In the genomic region with DNA sequence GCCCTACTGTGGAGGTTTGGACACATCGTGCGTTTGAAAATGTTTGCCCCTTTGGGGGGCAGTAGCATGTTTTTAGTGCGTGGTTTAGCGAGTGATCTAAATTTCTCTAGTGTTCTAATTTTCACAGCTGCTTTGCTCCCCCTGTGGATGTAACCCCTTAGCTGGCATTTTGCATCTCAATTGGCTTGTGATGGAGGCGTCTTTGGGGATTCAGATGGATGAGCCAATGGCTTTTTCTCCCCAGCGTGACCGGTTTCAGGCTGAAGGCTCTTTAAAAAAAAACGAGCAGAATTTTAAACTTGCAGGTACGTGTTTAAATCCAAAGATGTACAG, we compare ENCODE assay signal across 8 cellular contexts. TPM values are rescaled to one million over a fixed set of nuclear protein-coding genes. Genes with fewer than 3 reads are reported as not detected.
A peak's percentile ranks its signal among the peaks of the same experiment; 100 is the strongest.
DNase-seq lines count a peak whose midpoint lies in the region; ATAC-seq and TF ChIP-seq lines count a peak whose summit lies in the region.

No MANE protein-coding gene starts in this region.

- ATAC-seq in GM19328 (IDR thresholded peaks at IDR 0.05; ENCODE audit: unreplicated experiment) (peak; percentile 14), HG03354 (IDR thresholded peaks at IDR 0.05; ENCODE audit: poor library complexity, severe bottlenecking, unreplicated experiment) (peak; percentile 23)

- no peak for DNase-seq in CD8-positive, alpha-beta memory T cell
- DNase-seq in NCI-H774 (lab: John Stamatoyannopoulos, UW) (peak; percentile 56), KG1 (lab: John Stamatoyannopoulos, UW) (no peak)
- DNase-seq in activated CD4-positive, CD25-positive, alpha-beta regulatory T cell (lab: John Stamatoyannopoulos, UW), result no peak

- H3K27me3 ChIP-seq in CD8-positive, alpha-beta memory T cell (ENCODE audit: insufficient read depth, low read length, poor library complexity, severe bottlenecking), result no peaks in the 10 kb centered on the region
- H3K27me3 ChIP-seq in duodenal mucosa (ENCODE audit: control insufficient read depth in 1 of 2, insufficient read depth in 2 of 2, low read length in 2 of 2), result no peaks in the 10 kb centered on the region

- CTCF ChIA-PET in CD8-positive, alpha-beta memory T cell (lab: Charles Lee), result interaction anchor here (1.0 to 1.5 kb wide), 3 partner anchors 11 to 426 kb away, joined by 3 to 7 read pairs (median 3); no protein-coding TSS in a partner anchor

- H3K9me3 Mint-ChIP-seq in CD8-positive, alpha-beta memory T cell, result no peaks in the 10 kb centered on the region
- H3K9me3 Mint-ChIP-seq in nephron, result no peaks in the 10 kb centered on the region

- peak overlapping the region; percentile 91 for H3K4me3 ChIP-seq in CD8-positive, alpha-beta memory T cell (ENCODE audit: low read length)
- H3K4me3 ChIP-seq in duodenal mucosa (ENCODE audit: low read depth in 1 of 2, low read length in 2 of 2), result peak overlapping the region; percentile 90 to 97

- POLR2A ChIA-PET in CD8-positive, alpha-beta memory T cell (lab: Charles Lee), result no interaction called here

- H3K4me1 ChIP-seq in CD8-positive, alpha-beta memory T cell (ENCODE audit: insufficient read depth, low read length), result peaks cover 10% of the 10 kb centered on the region
- H3K4me1 ChIP-seq in duodenal mucosa (ENCODE audit: control insufficient read depth in 1 of 2, insufficient read depth in 2 of 2, low read length in 2 of 2), result peaks cover 10% of the 10 kb centered on the region in 2 donors

- H3K36me3 Mint-ChIP-seq in CD8-positive, alpha-beta memory T cell, result peaks cover 0 to 5% (median 0%) of the 10 kb centered on the region in 3 donors
- H3K36me3 Mint-ChIP-seq in nephron (ENCODE audit: low read depth), result no peaks in the 10 kb centered on the region

- no peak overlapping the region for H3K4me3 Mint-ChIP-seq in CD8-positive, alpha-beta memory T cell
- H3K4me3 Mint-ChIP-seq in nephron, result no peak overlapping the region

- no peaks in the 10 kb centered on the region for H3K36me3 ChIP-seq in CD8-positive, alpha-beta memory T cell (ENCODE audit: insufficient read depth, low read length)
- no peaks in the 10 kb centered on the region for H3K36me3 ChIP-seq in duodenal mucosa (ENCODE audit: control insufficient read depth in 1 of 2, insufficient read depth in 2 of 2, low read length in 2 of 2)

- peak in 2 of 3 experiments; percentile 21 to 26 for TF ChIP-seq CTCF in nephron (IDR thresholded peaks at IDR 0.05; ENCODE audit: unreplicated experiment in 3 of 3)

- H3K4me1 Mint-ChIP-seq in CD8-positive, alpha-beta memory T cell, result peaks cover 22 to 38% (median 35%) of the 10 kb centered on the region in 3 donors
- peaks cover 25% of the 10 kb centered on the region for H3K4me1 Mint-ChIP-seq in nephron

- H3K9me3 ChIP-seq in CD8-positive, alpha-beta memory T cell (ENCODE audit: low read length), result no peaks in the 10 kb centered on the region
- H3K9me3 ChIP-seq in duodenal mucosa (ENCODE audit: control insufficient read depth in 1 of 2, low read length in 2 of 2), result no peaks in the 10 kb centered on the region

- H3K27me3 Mint-ChIP-seq in CD8-positive, alpha-beta memory T cell, result no peaks in the 10 kb centered on the region
- H3K27me3 Mint-ChIP-seq in nephron (ENCODE audit: low read depth), result no peaks in the 10 kb centered on the region

- peak overlapping the region; percentile 70 for H3K27ac ChIP-seq in CD8-positive, alpha-beta memory T cell (ENCODE audit: low read depth, low read length)
- no peak overlapping the region for H3K27ac ChIP-seq in duodenal mucosa (ENCODE audit: low read depth, low read length)

- H3K9ac ChIP-seq in duodenal mucosa (ENCODE audit: low read depth in 1 of 2, low read length in 2 of 2), result peak overlapping the region; percentile 66 to 83

- no peak overlapping the region for H3K27ac Mint-ChIP-seq in CD8-positive, alpha-beta memory T cell
- H3K27ac Mint-ChIP-seq in nephron, result no peak overlapping the region

RNA-seq across cellular contexts. Expression of a gene that starts 0.8 kb away (rescaled TPM):
- total RNA-seq in CD8-positive, alpha-beta memory T cell, result 10 to 100 TPM; 24.5 to 28.3 TPM
- polyA plus RNA-seq in CD8-positive, alpha-beta memory T cell, result 3.3 TPM
